ENCODE assay signal across 33 cellular contexts in genomic region chr2:43436431-43436830, GRCh38.
"Had no signal": no experiment of that assay in that cellular context is flagged by ENCODE, and none has a peak within 500 bp of the region (broad histone marks: within the 10 kb centered on the region; RNA-seq: fewer than 3 reads in every experiment).

No MANE protein-coding gene starts in this region.

- H3K4me1 Mint-ChIP-seq: activated CD4-positive, alpha-beta T cell treated with anti-CD3 and anti-CD28 coated beads for 36 hours; activated CD4-positive, alpha-beta T cell treated with anti-CD3 and anti-CD28 coated beads, Interleukin-2, amount 10 ng/mL, durations not matched to agents 7 days and 5 days; activated naive CD4-positive, alpha-beta T cell treated with anti-CD3 and anti-CD28 coated beads, Interleukin-2, amount 50 U/mL, for 24 hours; WTC11 had no signal

- H3K4me3 ChIP-seq: ascending aorta, cardiac muscle cell, Peyer's patch, SJSA1 had no signal

- H3K27me3 Mint-ChIP-seq: activated CD4-positive, alpha-beta T cell treated with anti-CD3 and anti-CD28 coated beads for 36 hours; activated CD4-positive, alpha-beta T cell treated with anti-CD3 and anti-CD28 coated beads, Interleukin-2, amount 10 ng/mL, durations not matched to agents 7 days and 5 days; activated naive CD4-positive, alpha-beta T cell treated with anti-CD3 and anti-CD28 coated beads, Interleukin-2, amount 50 U/mL, for 24 hours; activated naive CD8-positive, alpha-beta T cell treated with anti-CD3 and anti-CD28 coated beads, Interleukin-2, amount 10 ng/mL, durations not matched to agents 7 days and 5 days; activated T-cell treated with anti-CD3 and anti-CD28 coated beads, Interleukin-2, amount 50 U/mL, for 24 hours had no signal

- H3K4me3 Mint-ChIP-seq: activated CD4-positive, alpha-beta T cell treated with anti-CD3 and anti-CD28 coated beads for 36 hours; activated CD4-positive, alpha-beta T cell treated with anti-CD3 and anti-CD28 coated beads, Interleukin-2, amount 10 ng/mL, durations not matched to agents 7 days and 5 days; activated CD8-positive, alpha-beta T cell treated with anti-CD3 and anti-CD28 coated beads, Interleukin-2, amount 10 ng/mL, durations not matched to agents 7 days and 5 days; activated naive CD4-positive, alpha-beta T cell treated with anti-CD3 and anti-CD28 coated beads, Interleukin-2, amount 50 U/mL, for 24 hours; activated naive CD8-positive, alpha-beta T cell treated with anti-CD3 and anti-CD28 coated beads, Interleukin-2, amount 10 ng/mL, durations not matched to agents 7 days and 5 days; activated T-cell treated with anti-CD3 and anti-CD28 coated beads, Interleukin-2, amount 50 U/mL, for 24 hours; T-helper 1 cell treated with Interleukin-12 subunit alpha and Interleukin-12 subunit beta and Interleukin-4 antibody, amounts not matched to agents 30 μg/mL and 1 μg/mL, for 36 hours; T-helper 2 cell treated with Interferon-gamma antibody and Interleukin-4, amounts not matched to agents 5 μg/mL and 100 μg/mL, for 36 hours; WTC11 had no signal

- H3K36me3 ChIP-seq: ascending aorta, cardiac muscle cell, Peyer's patch, SJSA1 had no signal

- H3K4me2 ChIP-seq: SK-N-SH had no signal

- DNase-seq: activated CD4-positive, alpha-beta T cell treated with anti-CD3 and anti-CD28 coated beads for 36 hours; activated CD4-positive, alpha-beta T cell treated with anti-CD3 and anti-CD28 coated beads, Interleukin-2, amount 10 ng/mL, durations not matched to agents 7 days and 5 days; activated CD4-positive, alpha-beta T cell treated with anti-CD3 and anti-CD28 coated beads, Interleukin-2, amount 50 U/mL, for 48 hours; activated CD8-positive, alpha-beta T cell treated with anti-CD3 and anti-CD28 coated beads, Interleukin-2, amount 10 ng/mL, durations not matched to agents 7 days and 5 days; activated gamma-delta T cell; activated naive CD4-positive, alpha-beta T cell treated with Interleukin-2 at 50 U/mL for 16 hours; activated naive CD8-positive, alpha-beta T cell treated with anti-CD3 and anti-CD28 coated beads, Interleukin-2, amount 10 ng/mL, durations not matched to agents 7 days and 5 days; activated T-cell treated with anti-CD3 and anti-CD28 coated beads, Interleukin-2, amount 50 U/mL, for 24 hours; amygdala; Kasumi-1; KG1; MM.1S; MV-4-11; NCI-H1092; NCI-H1436 treated with DMSO at 0.1 percent for 48 hours; NCI-H1694 treated with DMSO at 0.1 percent for 48 hours; NCI-H2029; NCI-H2227 treated with DMSO at 0.1 percent for 48 hours; NCI-H446; NK-92 treated with Interleukin-12 subunit alpha and Interleukin-12 subunit beta, amount 100 ng/mL, for 24 hours; PC-3; Peyer's patch; RPMI8226; SHP77 treated with DMSO at 0.1 percent for 48 hours; SK-N-SH had no signal

- H3K9ac ChIP-seq: SK-N-SH had no signal

- H3K9me3 ChIP-seq: ascending aorta, Peyer's patch, SJSA1, SK-N-SH had no signal

- H3K9me3 Mint-ChIP-seq: activated naive CD4-positive, alpha-beta T cell treated with anti-CD3 and anti-CD28 coated beads, Interleukin-2, amount 50 U/mL, for 24 hours; activated naive CD8-positive, alpha-beta T cell treated with anti-CD3 and anti-CD28 coated beads, Interleukin-2, amount 10 ng/mL, durations not matched to agents 7 days and 5 days; activated T-cell treated with anti-CD3 and anti-CD28 coated beads, Interleukin-2, amount 50 U/mL, for 24 hours; activated T-helper 2 cell treated with anti-CD3 and anti-CD28 coated beads, Interferon-gamma antibody, Interleukin-2, Interleukin-4, amounts not matched to agents 10 μg/mL and 5 μg/mL and 100 μg/mL, durations not matched to agents 14 hours and 24 hours and 36 hours; T-helper 1 cell treated with Interleukin-12 subunit alpha and Interleukin-12 subunit beta and Interleukin-4 antibody, amounts not matched to agents 30 μg/mL and 1 μg/mL, for 36 hours; T-helper 2 cell treated with Interferon-gamma antibody and Interleukin-4, amounts not matched to agents 5 μg/mL and 100 μg/mL, for 36 hours had no signal

- H3K27ac Mint-ChIP-seq: activated CD4-positive, alpha-beta T cell treated with anti-CD3 and anti-CD28 coated beads for 36 hours; activated CD4-positive, alpha-beta T cell treated with anti-CD3 and anti-CD28 coated beads, Interleukin-2, amount 10 ng/mL, durations not matched to agents 7 days and 5 days; activated CD8-positive, alpha-beta T cell treated with anti-CD3 and anti-CD28 coated beads, Interleukin-2, amount 10 ng/mL, durations not matched to agents 7 days and 5 days; activated naive CD4-positive, alpha-beta T cell treated with anti-CD3 and anti-CD28 coated beads, Interleukin-2, amount 50 U/mL, for 24 hours; activated naive CD8-positive, alpha-beta T cell treated with anti-CD3 and anti-CD28 coated beads, Interleukin-2, amount 10 ng/mL, durations not matched to agents 7 days and 5 days; activated T-cell treated with anti-CD3 and anti-CD28 coated beads, Interleukin-2, amount 50 U/mL, for 24 hours; activated T-helper 2 cell treated with anti-CD3 and anti-CD28 coated beads, Interferon-gamma antibody, Interleukin-2, Interleukin-4, amounts not matched to agents 10 μg/mL and 5 μg/mL and 100 μg/mL, durations not matched to agents 14 hours and 24 hours and 36 hours; T-helper 1 cell treated with Interleukin-12 subunit alpha and Interleukin-12 subunit beta and Interleukin-4 antibody, amounts not matched to agents 30 μg/mL and 1 μg/mL, for 36 hours; T-helper 2 cell treated with Interferon-gamma antibody and Interleukin-4, amounts not matched to agents 5 μg/mL and 100 μg/mL, for 36 hours; WTC11 had no signal

- H3K27ac ChIP-seq: ascending aorta, cardiac muscle cell, Peyer's patch, SJSA1 had no signal

- H3K27me3 ChIP-seq: ascending aorta, cardiac muscle cell, Peyer's patch, SJSA1 had no signal

- H3K4me1 ChIP-seq: ascending aorta had no signal
